Comparison of ENCODE assay signal across 10 cellular contexts in genomic region chr9:94525396-94526035, GRCh38. TPM values are rescaled to one million over a fixed set of nuclear protein-coding genes. Genes with fewer than 3 reads are reported as not detected.
"Had no signal": no experiment of that assay in that cellular context is flagged by ENCODE, and none has a peak within 500 bp of the region (broad histone marks: within the 10 kb centered on the region; RNA-seq: fewer than 3 reads in every experiment).

No MANE protein-coding gene starts in this region.

- H3K4me2 ChIP-seq: KMS-11 had no signal

- H3K36me3 ChIP-seq: HAP-1 had no signal

- H3K27ac ChIP-seq: GM23248, HL-60, KMS-11 had no signal

- H3K9me3 ChIP-seq: HAP-1 had no signal

- ATAC-seq: HCT116, HepG2 had no signal

- DNase-seq: GM23248, GOT3, H7, HFFc6, KBM-7 had no signal

- H3K4me1 ChIP-seq: HAP-1 had no signal

- H3K9ac ChIP-seq: GM23248, KMS-11 had no signal

- H2AFZ ChIP-seq: GM23248 had no signal

- H3K4me3 ChIP-seq: GM23248, HAP-1 had no signal

RNA-seq across cellular contexts. Expression of gene PCAT7, which starts 29.4 kb away (rescaled TPM):
- total RNA-seq: GM23248, HFFc6 had no signal
